9 cellular contexts compared by ENCODE assay signal in the genomic region with DNA sequence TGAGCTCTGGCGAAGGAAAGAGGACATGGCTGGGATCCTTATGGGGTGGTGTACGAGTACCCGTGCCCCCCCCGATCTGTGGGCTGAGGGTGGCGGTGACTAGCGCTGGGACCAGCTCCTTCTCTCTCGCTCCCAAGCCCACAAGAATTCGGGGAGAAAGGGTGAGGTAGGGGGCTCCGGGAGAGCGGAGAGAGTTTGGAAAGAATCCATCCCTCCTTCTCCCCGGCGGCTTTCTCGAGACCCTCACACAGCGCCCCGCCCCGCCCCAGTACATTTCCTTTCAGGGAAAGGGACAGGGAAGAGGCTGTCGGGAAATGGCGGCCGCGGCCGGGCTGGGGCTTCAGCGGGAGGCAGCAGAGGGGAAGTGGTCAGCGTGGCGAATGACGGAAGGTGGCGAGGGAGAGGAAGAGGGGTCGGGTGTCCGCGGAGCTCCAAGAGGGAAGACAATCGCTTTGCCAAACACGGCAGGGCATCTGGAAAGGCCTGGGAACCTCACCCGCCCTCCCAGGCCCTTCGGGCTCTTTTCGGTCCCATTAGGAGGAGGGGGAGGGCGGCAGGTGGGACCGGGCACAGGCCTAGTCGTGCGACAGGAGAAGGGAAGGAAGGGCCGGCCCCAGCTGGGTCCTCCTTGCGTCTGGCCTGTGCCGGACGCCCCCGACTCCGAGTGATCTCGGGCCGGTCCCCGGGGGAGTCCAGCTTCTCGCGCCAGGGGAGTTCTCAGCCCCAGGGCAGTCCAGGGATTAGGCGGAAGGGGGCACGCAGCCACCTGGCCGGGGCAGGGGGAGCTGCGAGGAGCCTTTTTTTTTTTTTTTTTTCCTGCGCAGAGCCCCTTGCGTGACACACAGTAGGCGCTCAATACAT. TPM values are rescaled to one million over a fixed set of nuclear protein-coding genes. Genes with fewer than 3 reads are reported as not detected.
DNase-seq lines count a peak whose midpoint lies in the region; ATAC-seq, FAIRE-seq and TF ChIP-seq lines count a peak whose summit lies in the region.
"Had no signal": no experiment of that assay in that cellular context is flagged by ENCODE, and none has a peak within 500 bp of the region (broad histone marks: within the 10 kb centered on the region; RNA-seq: fewer than 3 reads in every experiment).

No MANE protein-coding gene starts in this region.

- H3K4me1 Mint-ChIP-seq in astrocyte (ENCODE audit: low read depth, unreplicated experiment): peaks cover 7% of the 10 kb centered on the region

- TF ChIP-seq CTCF in astrocyte (IDR thresholded peaks at IDR 0.05; ENCODE audit: insufficient read depth, low read depth, low read length) (no peak), hepatocyte (IDR thresholded peaks at IDR 0.05; ENCODE audit: poor library complexity) (no peak)

- H4K20me1 ChIP-seq in astrocyte (ENCODE audit: insufficient read depth, low read length) (no peaks in the 10 kb centered on the region), hepatocyte (ENCODE audit: insufficient read depth, poor library complexity, severe bottlenecking) (no peaks in the 10 kb centered on the region)

- H3K4me3 ChIP-seq in astrocyte (ENCODE audit: insufficient read depth, low read depth, low read length) (peak overlapping the region; percentile 59), hepatocyte (peak overlapping the region; percentile 30), rectal smooth muscle tissue (ENCODE audit: low read length) (peak overlapping the region; percentile 61)

- no peaks in the 10 kb centered on the region for H3K27me3 Mint-ChIP-seq in astrocyte (ENCODE audit: low read depth, unreplicated experiment)

- H3K4me2 ChIP-seq in astrocyte (ENCODE audit: low read length) (peak overlapping the region; percentile 84), hepatocyte (peak overlapping the region; percentile 78)

- H3K36me3 Mint-ChIP-seq in astrocyte (ENCODE audit: low read depth, unreplicated experiment): no peaks in the 10 kb centered on the region

- H3K36me3 ChIP-seq in astrocyte (ENCODE audit: insufficient read depth, low read length) (no peaks in the 10 kb centered on the region), hepatocyte (replicated peaks; ENCODE audit: insufficient read depth, low read depth) (no peaks in the 10 kb centered on the region), rectal smooth muscle tissue (ENCODE audit: control insufficient read depth, insufficient read depth, low read length) (no peaks in the 10 kb centered on the region)

- no peak for FAIRE-seq in astrocyte (lab: Jason Lieb, UNC)
- FAIRE-seq: G401.6 had no signal

- H2AFZ ChIP-seq in astrocyte (ENCODE audit: low read depth, low read length) (peak overlapping the region; percentile 92), hepatocyte (peak overlapping the region; percentile 82)

- DNase-seq in NCI-H2107 treated with DMSO at 0.1 percent for 48 hours (lab: John Stamatoyannopoulos, UW; ENCODE audit: unreplicated experiment): peak; percentile 13
- no peak for DNase-seq in NCI-H2107 (lab: John Stamatoyannopoulos, UW)
- peak; percentile 37 for DNase-seq in RPMI7951 (ENCODE audit: low read depth)
- DNase-seq in astrocyte (ENCODE audit: low read depth): peak; percentile 14
- DNase-seq in hepatocyte (ENCODE audit: low spot score): peak; percentile 54

- peak overlapping the region; percentile 93 for H3K27ac Mint-ChIP-seq in astrocyte (ENCODE audit: unreplicated experiment)

- no peaks in the 10 kb centered on the region for H3K27me3 ChIP-seq in astrocyte (ENCODE audit: insufficient read depth, low read length)
- H3K27me3 ChIP-seq in hepatocyte: no peaks in the 10 kb centered on the region
- H3K27me3 ChIP-seq in rectal smooth muscle tissue (ENCODE audit: control insufficient read depth, insufficient read depth, low read length): peaks cover 4% of the 10 kb centered on the region

- H3K4me3 Mint-ChIP-seq in astrocyte (ENCODE audit: unreplicated experiment): peak overlapping the region; percentile 90

- H3K27ac ChIP-seq in astrocyte (ENCODE audit: low read depth, low read length) (peak overlapping the region; percentile 79), hepatocyte (peak overlapping the region; percentile 97), rectal smooth muscle tissue (ENCODE audit: low read depth, low read length) (peak overlapping the region; percentile 92)

- no peaks in the 10 kb centered on the region for H3K9me2 ChIP-seq in hepatocyte (replicated peaks; ENCODE audit: insufficient read depth)

- H3K79me2 ChIP-seq in astrocyte (ENCODE audit: insufficient read depth, low read length) (peaks cover under 1% of the 10 kb centered on the region), hepatocyte (peaks cover under 1% of the 10 kb centered on the region)

- H3K9me3 ChIP-seq in astrocyte (ENCODE audit: insufficient read depth, low read depth, low read length) (no peaks in the 10 kb centered on the region), hepatocyte (ENCODE audit: low read depth) (no peaks in the 10 kb centered on the region)

- H3K9ac ChIP-seq in astrocyte (ENCODE audit: low read length) (peak overlapping the region; percentile 91), rectal smooth muscle tissue (ENCODE audit: low read length) (peak overlapping the region; percentile 51)

- H3K4me1 ChIP-seq in astrocyte (ENCODE audit: insufficient read depth, low read length) (peaks cover 8% of the 10 kb centered on the region), hepatocyte (ENCODE audit: insufficient read depth) (peaks cover 11% of the 10 kb centered on the region), rectal smooth muscle tissue (ENCODE audit: control insufficient read depth, insufficient read depth, low read length) (peaks cover 2% of the 10 kb centered on the region)

- ATAC-seq in HG02885 (IDR thresholded peaks at IDR 0.05; ENCODE audit: poor library complexity, unreplicated experiment): peak; percentile 40
- ATAC-seq in GM18870 (IDR thresholded peaks at IDR 0.05; ENCODE audit: unreplicated experiment): no peak

- 45% methylated on average over 45 of the region's 56 CpGs for WGBS in hepatocyte (ENCODE audit: low lambda C conversion rate, missing lambda C conversion rate)

- H3K9me3 Mint-ChIP-seq in astrocyte (ENCODE audit: unreplicated experiment): no peaks in the 10 kb centered on the region

RNA-seq across cellular contexts. Expression of gene HNRNPH2, which starts 10.2 kb away (rescaled TPM):
- total RNA-seq in RPMI7951 (2014; rRNA removed; shearing (Covaris generic)): 43.5 and 46.1 TPM in 2 replicates
- 47.5 and 48.9 TPM in 2 replicates for total RNA-seq in astrocyte
- 74.4 and 76.0 TPM in 2 replicates for total RNA-seq in hepatocyte
- 103 and 112 TPM in 2 replicates for polyA plus RNA-seq in hepatocyte

RNA-seq across cellular contexts. Expression of gene GLA, which starts 10.5 kb away (rescaled TPM):
- 57.2 and 58.0 TPM in 2 replicates for total RNA-seq in RPMI7951 (2014; rRNA removed; shearing (Covaris generic))
- 48.0 and 51.9 TPM in 2 replicates for total RNA-seq in astrocyte
- total RNA-seq in hepatocyte: 134 and 147 TPM in 2 replicates
- polyA plus RNA-seq in hepatocyte: 86.4 and 96.5 TPM in 2 replicates

RNA-seq across cellular contexts. Expression of gene RPL36A, which starts 27.4 kb away (rescaled TPM):
- total RNA-seq in RPMI7951 (2014; rRNA removed; shearing (Covaris generic)): 306 and 329 TPM in 2 replicates
- total RNA-seq in astrocyte (185 and 186 TPM in 2 replicates), hepatocyte (2,118 and 2,358 TPM in 2 replicates)
- polyA plus RNA-seq in hepatocyte: 245 and 263 TPM in 2 replicates

RNA-seq across cellular contexts. Expression of gene BTK, which starts 32.2 kb away (rescaled TPM):
- total RNA-seq in RPMI7951 (2014; rRNA removed; shearing (Covaris generic)): not detected in 2 replicates
- total RNA-seq in astrocyte (0.43 and 0.79 TPM in 2 replicates), hepatocyte (0.70 and 0.96 TPM in 2 replicates)
- 0.62 and 1.4 TPM in 2 replicates for polyA plus RNA-seq in hepatocyte
